ENCODE assay signal across 8 cellular contexts in the genomic region with DNA sequence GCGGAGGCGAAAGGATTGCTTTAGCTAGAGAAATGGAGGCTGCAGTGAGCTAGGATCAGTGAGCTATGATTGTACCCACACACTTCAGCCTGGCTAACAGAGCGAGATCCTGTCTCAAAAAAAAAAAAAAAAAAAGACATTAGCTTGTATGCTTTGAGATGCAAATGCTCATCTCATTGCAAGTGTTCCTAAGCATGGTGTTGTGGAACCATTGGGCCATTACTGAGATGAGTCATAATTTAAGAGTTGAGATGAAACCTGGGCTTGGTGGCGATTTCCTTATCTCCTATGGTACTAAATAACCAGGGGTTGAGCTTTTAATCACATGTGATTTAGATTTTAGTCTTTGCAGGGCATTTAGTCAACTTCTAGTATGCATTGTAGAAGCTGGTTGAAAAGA. TPM values are rescaled to one million over a fixed set of nuclear protein-coding genes. Genes with fewer than 3 reads are reported as not detected.
DNase-seq lines count a peak whose midpoint lies in the region; ATAC-seq, FAIRE-seq and TF ChIP-seq lines count a peak whose summit lies in the region.

No MANE protein-coding gene starts in this region.

- H3K27ac Mint-ChIP-seq in MCF 10A (ENCODE audit: low read depth, unreplicated experiment): no peak overlapping the region
- no peak overlapping the region for H3K27ac Mint-ChIP-seq in activated naive CD8-positive, alpha-beta T cell treated with anti-CD3 and anti-CD28 coated beads for 36 hours

- BruUV-seq in MCF 10A (replicated peaks; lab: Mats Ljungman, UMichigan) (no TSS peak), mammary epithelial cell (replicated peaks; lab: Mats Ljungman, UMichigan) (no TSS peak)

- H3K27me3 Mint-ChIP-seq in MCF 10A (ENCODE audit: insufficient read depth, unreplicated experiment): no peaks in the 10 kb centered on the region
- no peaks in the 10 kb centered on the region for H3K27me3 Mint-ChIP-seq in activated naive CD8-positive, alpha-beta T cell treated with anti-CD3 and anti-CD28 coated beads for 36 hours

- POLR2A ChIA-PET in MCF 10A (lab: Yijun Ruan, JAX): interaction anchor here (1.0 to 4.6 kb wide), 4 partner anchors 32 to 369 kb away, joined by 3 to 76 read pairs (median 14); partner anchors contain the start of genes PJVK and PRKRA

- DNase-seq in MCF 10A (ENCODE audit: unreplicated experiment) (no peak), mammary epithelial cell (no peak), ureter (ENCODE audit: low spot score) (no peak), iPS-NIHi7 (ENCODE audit: extremely low spot score) (no peak), urothelium cell line (ENCODE audit: low spot score) (no peak)
- no peak for DNase-seq in activated naive CD8-positive, alpha-beta T cell treated with anti-CD3 and anti-CD28 coated beads for 36 hours

- peak; percentile 34 for ATAC-seq in HG03103 (IDR thresholded peaks at IDR 0.05; ENCODE audit: low read depth, unreplicated experiment)

- 94% methylated on average over 4 of the region's 4 CpGs for WGBS in mammary epithelial cell (ENCODE audit: low coverage, missing lambda C conversion rate)

- no peaks in the 10 kb centered on the region for H3K9me3 Mint-ChIP-seq in MCF 10A (ENCODE audit: unreplicated experiment)
- no peaks in the 10 kb centered on the region for H3K9me3 Mint-ChIP-seq in activated naive CD8-positive, alpha-beta T cell treated with anti-CD3 and anti-CD28 coated beads for 36 hours

- peak overlapping the region; percentile 96 for H3K4me3 Mint-ChIP-seq in MCF 10A (ENCODE audit: unreplicated experiment)
- H3K4me3 Mint-ChIP-seq in activated naive CD8-positive, alpha-beta T cell treated with anti-CD3 and anti-CD28 coated beads for 36 hours: peak overlapping the region; percentile 87

- H3K36me3 Mint-ChIP-seq in MCF 10A (ENCODE audit: insufficient read depth, unreplicated experiment): peaks cover 24% of the 10 kb centered on the region
- peaks cover 15% of the 10 kb centered on the region for H3K36me3 Mint-ChIP-seq in activated naive CD8-positive, alpha-beta T cell treated with anti-CD3 and anti-CD28 coated beads for 36 hours

- intact Hi-C loops in MCF 10A (cut with micrococcal nuclease) (no loop called here), mammary epithelial cell (cut with micrococcal nuclease) (no loop called here)

- H3K27ac ChIP-seq in mammary epithelial cell (ENCODE audit: insufficient read depth, low read depth, low read length): no peak overlapping the region
- H3K27ac ChIP-seq in stomach smooth muscle (ENCODE audit: low read length): no peak overlapping the region

- dilution Hi-C loops in mammary epithelial cell (cut with HindIII; ENCODE audit: low sequenced_read_pairs): no loop called here

- H3K9me3 ChIP-seq in mammary epithelial cell (replicated peaks; ENCODE audit: insufficient read depth, low read length) (no peaks in the 10 kb centered on the region), stomach smooth muscle (ENCODE audit: control insufficient read depth in 2 of 2, low read length in 2 of 2) (no peaks in the 10 kb centered on the region)

- H2AFZ ChIP-seq in mammary epithelial cell (ENCODE audit: low read depth, low read length): no peak overlapping the region

- no peak for TF ChIP-seq CTCF in MCF 10A (IDR thresholded peaks at IDR 0.05; ENCODE audit: unreplicated experiment)
- TF ChIP-seq CTCF in mammary epithelial cell (conservative IDR thresholded peaks at IDR 0.05 in 1 of 2, IDR thresholded peaks at IDR 0.05 in 1 of 2; ENCODE audit: extremely low read depth in 1 of 2, insufficient read depth in 1 of 2, low read depth in 1 of 2, low read length in 2 of 2): no peak

- peaks cover 54% of the 10 kb centered on the region for H3K79me2 ChIP-seq in mammary epithelial cell (ENCODE audit: insufficient read depth, low read length)

- H3K4me1 Mint-ChIP-seq in MCF 10A (ENCODE audit: insufficient read depth, unreplicated experiment): peaks cover 28% of the 10 kb centered on the region
- H3K4me1 Mint-ChIP-seq in activated naive CD8-positive, alpha-beta T cell treated with anti-CD3 and anti-CD28 coated beads for 36 hours: peaks cover 40% of the 10 kb centered on the region

- no peak for FAIRE-seq in urothelium cell line (lab: Jason Lieb, UNC)

- H3K4me3 ChIP-seq in mammary epithelial cell (replicated peaks in 1 of 3; ENCODE audit: insufficient read depth in 1 of 3, low read depth in 2 of 3, low read length in 3 of 3): no peak overlapping the region
- H3K4me3 ChIP-seq in stomach smooth muscle (ENCODE audit: low read length in 2 of 2): peak overlapping the region; percentile 17 to 44

- no peak overlapping the region for H3K4me2 ChIP-seq in mammary epithelial cell (ENCODE audit: insufficient read depth, low read depth, low read length)

- in situ Hi-C loops in mammary epithelial cell (cut with MboI; ENCODE audit: low sequenced_read_pairs in 2 of 2): no loop called here

- CTCF ChIA-PET in MCF 10A (lab: Yijun Ruan, JAX) (interaction anchor here (0.6 to 1.8 kb wide), 6 partner anchors 41 to 1521 kb away, joined by 3 to 7 read pairs (median 5); no protein-coding TSS in a partner anchor), mammary epithelial cell (lab: Charles Lee; ENCODE audit: low non-redundant PET) (no interaction called here)

- H3K27me3 ChIP-seq in mammary epithelial cell (ENCODE audit: insufficient read depth, low read length) (no peaks in the 10 kb centered on the region), stomach smooth muscle (ENCODE audit: control insufficient read depth in 1 of 2, insufficient read depth in 2 of 2, low read length in 2 of 2) (no peaks in the 10 kb centered on the region)

- H3K9ac ChIP-seq in mammary epithelial cell (ENCODE audit: insufficient read depth, low read length) (no peak overlapping the region), stomach smooth muscle (ENCODE audit: low read length in 2 of 2) (no peak overlapping the region)

- H4K20me1 ChIP-seq in mammary epithelial cell (ENCODE audit: insufficient read depth, low read length): no peaks in the 10 kb centered on the region

- H3K4me1 ChIP-seq in mammary epithelial cell (ENCODE audit: insufficient read depth, low read length) (peaks cover 25% of the 10 kb centered on the region), stomach smooth muscle (ENCODE audit: control insufficient read depth, insufficient read depth, low read length) (peaks cover 21% of the 10 kb centered on the region)

- peaks cover under 1% of the 10 kb centered on the region for H3K36me3 ChIP-seq in mammary epithelial cell (ENCODE audit: insufficient read depth, low read length)
- peaks cover 4 to 9% of the 10 kb centered on the region in 2 donors for H3K36me3 ChIP-seq in stomach smooth muscle (ENCODE audit: control insufficient read depth in 2 of 2, insufficient read depth in 2 of 2, low read length in 2 of 2)

RNA-seq across cellular contexts. Expression of gene PLEKHA3, which starts 2.2 kb away (rescaled TPM):
- total RNA-seq in MCF 10A (2022) (29.8 and 43.4 TPM in 2 replicates), mammary epithelial cell (10 to 100 TPM in 1 of 2 donors, 1 to 10 TPM in 1; 6.0 to 29.7 TPM), ureter (38.6 TPM)
- 7.9 TPM for polyA plus RNA-seq in mammary epithelial cell
- polyA minus RNA-seq in mammary epithelial cell: 24.0 TPM
- total RNA-seq in activated naive CD8-positive, alpha-beta T cell treated with anti-CD3 and anti-CD28 coated beads for 36 hours: 10 to 100 TPM; 24.9 to 28.1 TPM

RNA-seq across cellular contexts. Expression of gene FKBP7, which starts 4.0 kb away (rescaled TPM):
- 5.8 and 8.4 TPM in 2 replicates for total RNA-seq in MCF 10A (2022)
- total RNA-seq in mammary epithelial cell: 1 to 10 TPM; 1.6 to 2.3 TPM
- polyA plus RNA-seq in mammary epithelial cell: 2.7 TPM
- not detected for polyA minus RNA-seq in mammary epithelial cell
- 1 to 10 TPM; 3.8 to 4.7 TPM for total RNA-seq in activated naive CD8-positive, alpha-beta T cell treated with anti-CD3 and anti-CD28 coated beads for 36 hours
- total RNA-seq in ureter: 13.6 TPM

RNA-seq across cellular contexts. Expression of gene PJVK, which starts 31.3 kb away (rescaled TPM):
- total RNA-seq in MCF 10A (2022) (7.4 and 10.4 TPM in 2 replicates), mammary epithelial cell (1 to 10 TPM; 1.3 to 4.3 TPM), ureter (5.8 TPM)
- polyA plus RNA-seq in mammary epithelial cell: 0.56 TPM
- not detected for polyA minus RNA-seq in mammary epithelial cell
- total RNA-seq in activated naive CD8-positive, alpha-beta T cell treated with anti-CD3 and anti-CD28 coated beads for 36 hours: 1 to 10 TPM; 2.8 to 3.4 TPM

RNA-seq across cellular contexts. Expression of gene PRKRA, which starts 31.5 kb away (rescaled TPM):
- total RNA-seq in MCF 10A (2022) (51.4 and 58.9 TPM in 2 replicates), mammary epithelial cell (10 to 100 TPM; 49.0 to 66.8 TPM), ureter (48.1 TPM)
- polyA plus RNA-seq in mammary epithelial cell: 28.2 TPM
- polyA minus RNA-seq in mammary epithelial cell: 46.2 TPM
- total RNA-seq in activated naive CD8-positive, alpha-beta T cell treated with anti-CD3 and anti-CD28 coated beads for 36 hours: 10 to 100 TPM; 64.7 to 66.1 TPM

Comparison
In these comparisons a context has a peak if more than half of its experiments do, and no peak if none do; other contexts are left out.
1. H3K4me3 ChIP-seq: peak in stomach smooth muscle (2 of 2); none in mammary epithelial cell (0 of 3).